Comparison of ENCODE assay signal across 31 cellular contexts in the genomic region with DNA sequence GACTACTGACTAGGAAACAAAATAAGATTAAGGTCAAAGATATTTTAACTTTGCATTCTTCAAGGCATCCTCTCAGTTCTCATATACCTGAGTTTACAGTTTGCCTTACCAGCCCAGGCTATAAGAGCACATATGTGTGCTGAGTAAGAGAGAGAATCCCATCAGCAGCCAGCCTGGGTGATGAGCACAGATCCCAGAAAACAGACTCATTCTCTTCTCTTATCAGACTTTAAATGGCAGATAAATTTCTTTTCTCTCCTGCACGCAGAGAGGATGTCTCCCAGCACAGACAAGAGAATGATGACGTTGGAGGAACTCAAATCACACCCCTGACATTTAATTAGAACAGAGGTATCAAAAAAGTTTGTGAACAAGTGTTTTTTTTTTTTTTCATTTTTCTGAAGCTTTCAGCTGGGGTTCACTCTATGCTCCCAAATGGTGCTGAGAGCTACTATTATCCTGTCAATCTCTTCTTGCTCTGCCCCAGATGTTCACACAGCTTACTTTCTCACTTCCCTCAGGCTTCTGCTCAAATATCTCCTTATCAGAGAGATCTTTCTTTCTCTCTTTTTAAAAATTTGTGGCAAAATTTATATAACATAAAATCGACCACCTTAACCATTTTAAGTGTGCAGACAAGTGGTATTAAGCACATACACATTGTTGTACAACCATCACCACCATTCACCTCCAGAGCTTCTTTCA.
"Had no signal": no experiment of that assay in that cellular context is flagged by ENCODE, and none has a peak within 500 bp of the region (broad histone marks: within the 10 kb centered on the region; RNA-seq: fewer than 3 reads in every experiment).

No MANE protein-coding gene starts in this region.

- H3K4me1 Mint-ChIP-seq: activated B cell treated with CpG ODN at 0.5 μM for 24 hours; activated CD4-positive, alpha-beta memory T cell treated with anti-CD3 and anti-CD28 coated beads, Interleukin-2, amount 10 ng/mL, durations not matched to agents 7 days and 5 days; activated CD4-positive, alpha-beta T cell treated with anti-CD3 and anti-CD28 coated beads, Interleukin-2, amount 10 ng/mL, durations not matched to agents 24 days and 14 days; activated CD8-positive, alpha-beta memory T cell treated with anti-CD3 and anti-CD28 coated beads, Interleukin-2, amount 10 ng/mL, durations not matched to agents 7 days and 5 days; activated naive CD8-positive, alpha-beta T cell treated with anti-CD3 and anti-CD28 coated beads for 36 hours; activated T-helper 17 cell treated with anti-CD3 and anti-CD28 coated beads, Interleukin-2, amount 50 U/mL, for 72 hours had no signal

- ATAC-seq: activated CD8-positive, alpha-beta memory T cell treated with anti-CD3 and anti-CD28 coated beads, Interleukin-2, amount 10 ng/mL, durations not matched to agents 7 days and 5 days; activated CD8-positive, alpha-beta T cell treated with anti-CD3 and anti-CD28 coated beads, Interleukin-2, amount 10 ng/mL, durations not matched to agents 7 days and 5 days; activated naive CD4-positive, alpha-beta T cell treated with anti-CD3 and anti-CD28 coated beads, Interleukin-2, amount 50 U/mL, for 72 hours; activated T-helper 17 cell treated with anti-CD3 and anti-CD28 coated beads, Interleukin-2, amount 50 U/mL, for 72 hours; body of pancreas had no signal

- H3K4me3 Mint-ChIP-seq: activated B cell treated with CpG ODN at 0.5 μM for 24 hours; activated CD4-positive, alpha-beta memory T cell treated with anti-CD3 and anti-CD28 coated beads, Interleukin-2, amount 10 ng/mL, durations not matched to agents 7 days and 5 days; activated CD4-positive, alpha-beta T cell treated with anti-CD3 and anti-CD28 coated beads, Interleukin-2, amount 10 ng/mL, durations not matched to agents 24 days and 14 days; activated CD8-positive, alpha-beta memory T cell treated with anti-CD3 and anti-CD28 coated beads, Interleukin-2, amount 10 ng/mL, durations not matched to agents 7 days and 5 days; activated CD8-positive, alpha-beta T cell treated with anti-CD3 and anti-CD28 coated beads, Interleukin-2, amount 10 ng/mL, durations not matched to agents 7 days and 5 days; activated naive CD4-positive, alpha-beta T cell treated with anti-CD3 and anti-CD28 coated beads for 36 hours; activated naive CD8-positive, alpha-beta T cell treated with anti-CD3 and anti-CD28 coated beads for 36 hours; activated T-helper 1 cell treated with anti-CD3 and anti-CD28 coated beads, Interleukin-12 subunit alpha, Interleukin-12 subunit beta, Interleukin-2, Interleukin-4 antibody, amounts not matched to agents 30 ng/mL and 10 ng/mL and 1 ng/mL, durations not matched to agents 14 hours and 24 hours and 36 hours; activated T-helper 17 cell treated with anti-CD3 and anti-CD28 coated beads, Interleukin-2, amount 50 U/mL, for 72 hours; T-helper 1 cell treated with Interleukin-12 subunit alpha and Interleukin-12 subunit beta and Interleukin-4 antibody, amounts not matched to agents 30 μg/mL and 1 μg/mL, for 36 hours; T-helper 2 cell treated with Interferon-gamma antibody and Interleukin-4, amounts not matched to agents 5 μg/mL and 100 μg/mL, for 36 hours had no signal

- H3K9me3 Mint-ChIP-seq: activated B cell treated with CpG ODN at 0.5 μM for 24 hours; activated CD4-positive, alpha-beta memory T cell treated with anti-CD3 and anti-CD28 coated beads, Interleukin-2, amount 10 ng/mL, durations not matched to agents 7 days and 5 days; activated CD4-positive, alpha-beta T cell treated with anti-CD3 and anti-CD28 coated beads, Interleukin-2, amount 10 ng/mL, durations not matched to agents 24 days and 14 days; activated naive CD4-positive, alpha-beta T cell treated with anti-CD3 and anti-CD28 coated beads for 36 hours; activated naive CD4-positive, alpha-beta T cell treated with anti-CD3 and anti-CD28 coated beads, Interleukin-2, amount 50 U/mL, for 72 hours; activated naive CD8-positive, alpha-beta T cell treated with anti-CD3 and anti-CD28 coated beads for 36 hours; activated T-helper 1 cell treated with anti-CD3 and anti-CD28 coated beads, Interleukin-12 subunit alpha, Interleukin-12 subunit beta, Interleukin-2, Interleukin-4 antibody, amounts not matched to agents 30 ng/mL and 10 ng/mL and 1 ng/mL, durations not matched to agents 14 hours and 24 hours and 36 hours; activated T-helper 17 cell treated with anti-CD3 and anti-CD28 coated beads, Interleukin-2, amount 50 U/mL, for 72 hours; T-helper 1 cell treated with Interleukin-12 subunit alpha and Interleukin-12 subunit beta and Interleukin-4 antibody, amounts not matched to agents 30 μg/mL and 1 μg/mL, for 36 hours; T-helper 2 cell treated with Interferon-gamma antibody and Interleukin-4, amounts not matched to agents 5 μg/mL and 100 μg/mL, for 36 hours had no signal

- H3K36me3 Mint-ChIP-seq: activated CD8-positive, alpha-beta memory T cell treated with anti-CD3 and anti-CD28 coated beads, Interleukin-2, amount 10 ng/mL, durations not matched to agents 7 days and 5 days; activated naive CD4-positive, alpha-beta T cell treated with anti-CD3 and anti-CD28 coated beads, Interleukin-2, amount 50 U/mL, for 72 hours; activated naive CD8-positive, alpha-beta T cell treated with anti-CD3 and anti-CD28 coated beads for 36 hours had no signal

- DNase-seq: activated B cell treated with CpG ODN at 0.5 μM for 24 hours; activated CD4-positive, alpha-beta memory T cell treated with anti-CD3 and anti-CD28 coated beads, Interleukin-2, amount 10 ng/mL, durations not matched to agents 7 days and 5 days; activated CD4-positive, alpha-beta T cell treated with anti-CD3 and anti-CD28 coated beads for 4 hours; activated CD4-positive, alpha-beta T cell treated with anti-CD3 and anti-CD28 coated beads, Interleukin-2, amount 10 ng/mL, durations not matched to agents 24 days and 14 days; activated CD4-positive, alpha-beta T cell treated with anti-CD3 and anti-CD28 coated beads, Interleukin-2, amount 50 U/mL, for 48 hours; activated CD4-positive, CD25-positive, alpha-beta regulatory T cell treated with anti-CD3 and anti-CD28 coated beads, Interleukin-2, amount 50 U/mL, for 72 hours; activated CD8-positive, alpha-beta memory T cell treated with anti-CD3 and anti-CD28 coated beads for 24 hours; activated CD8-positive, alpha-beta memory T cell treated with anti-CD3 and anti-CD28 coated beads, Interleukin-2, amount 10 ng/mL, durations not matched to agents 7 days and 5 days; activated CD8-positive, alpha-beta T cell treated with anti-CD3 and anti-CD28 coated beads, Interleukin-2, amount 10 ng/mL, durations not matched to agents 7 days and 5 days; activated effector memory CD4-positive, alpha-beta T cell treated with anti-CD3 and anti-CD28 coated beads, Interleukin-2, amount 50 U/mL, for 16 hours; activated gamma-delta T cell treated with Interleukin-2 at 50 U/mL for 16 hours; activated naive CD4-positive, alpha-beta T cell; activated naive CD4-positive, alpha-beta T cell treated with anti-CD3 and anti-CD28 coated beads for 36 hours; activated naive CD4-positive, alpha-beta T cell treated with anti-CD3 and anti-CD28 coated beads, Interleukin-2, amount 50 U/mL, for 16 hours; activated naive CD8-positive, alpha-beta T cell treated with anti-CD3 and anti-CD28 coated beads for 36 hours; activated T-cell treated with anti-CD3 and anti-CD28 coated beads for 4 hours; activated T-cell treated with anti-CD3 and anti-CD28 coated beads, Interleukin-2, amount 50 U/mL, for 1 hour; activated T-cell treated with anti-CD3 and anti-CD28 coated beads, Interleukin-2, amount 50 U/mL, for 48 hours; adrenal gland; amniotic stem cell; aorta; body of pancreas; brain microvascular endothelial cell; central memory CD4-positive, alpha-beta T cell; T-helper 2 cell; T-helper 9 cell had no signal

- H3K27ac Mint-ChIP-seq: activated B cell treated with CpG ODN at 0.5 μM for 24 hours; activated CD4-positive, alpha-beta memory T cell treated with anti-CD3 and anti-CD28 coated beads, Interleukin-2, amount 10 ng/mL, durations not matched to agents 7 days and 5 days; activated CD4-positive, alpha-beta T cell treated with anti-CD3 and anti-CD28 coated beads, Interleukin-2, amount 10 ng/mL, durations not matched to agents 24 days and 14 days; activated CD8-positive, alpha-beta memory T cell treated with anti-CD3 and anti-CD28 coated beads, Interleukin-2, amount 10 ng/mL, durations not matched to agents 7 days and 5 days; activated CD8-positive, alpha-beta T cell treated with anti-CD3 and anti-CD28 coated beads, Interleukin-2, amount 10 ng/mL, durations not matched to agents 7 days and 5 days; activated naive CD4-positive, alpha-beta T cell treated with anti-CD3 and anti-CD28 coated beads for 36 hours; activated naive CD4-positive, alpha-beta T cell treated with anti-CD3 and anti-CD28 coated beads, Interleukin-2, amount 50 U/mL, for 72 hours; activated naive CD8-positive, alpha-beta T cell treated with anti-CD3 and anti-CD28 coated beads for 36 hours; activated T-helper 1 cell treated with anti-CD3 and anti-CD28 coated beads, Interleukin-12 subunit alpha, Interleukin-12 subunit beta, Interleukin-2, Interleukin-4 antibody, amounts not matched to agents 30 ng/mL and 10 ng/mL and 1 ng/mL, durations not matched to agents 14 hours and 24 hours and 36 hours; activated T-helper 17 cell treated with anti-CD3 and anti-CD28 coated beads, Interleukin-2, amount 50 U/mL, for 72 hours; T-helper 1 cell treated with Interleukin-12 subunit alpha and Interleukin-12 subunit beta and Interleukin-4 antibody, amounts not matched to agents 30 μg/mL and 1 μg/mL, for 36 hours; T-helper 2 cell treated with Interferon-gamma antibody and Interleukin-4, amounts not matched to agents 5 μg/mL and 100 μg/mL, for 36 hours had no signal
